28 cellular contexts compared by ENCODE assay signal in genomic region chr22:20626811-20627210, GRCh38.
"Had no signal": no experiment of that assay in that cellular context is flagged by ENCODE, and none has a peak within 500 bp of the region (broad histone marks: within the 10 kb centered on the region; RNA-seq: fewer than 3 reads in every experiment).

No MANE protein-coding gene starts in this region.

- H3K27me3 ChIP-seq: colonic mucosa, dorsolateral prefrontal cortex, esophagus muscularis mucosa, esophagus squamous epithelium, gastrocnemius medialis, gastroesophageal sphincter, heart left ventricle had no signal

- H3K4me3 ChIP-seq: colonic mucosa, coronary artery, dorsolateral prefrontal cortex, esophagus muscularis mucosa, esophagus squamous epithelium, gastrocnemius medialis, gastroesophageal sphincter, heart left ventricle, heart right ventricle had no signal

- H3K27ac ChIP-seq: colonic mucosa, coronary artery, dorsolateral prefrontal cortex, epithelial cell of prostate, esophagus muscularis mucosa, esophagus squamous epithelium, foreskin keratinocyte, gastrocnemius medialis, gastroesophageal sphincter, heart left ventricle, heart right ventricle had no signal

- ATAC-seq: effector memory CD8-positive, alpha-beta T cell; esophagus mucosa; foreskin keratinocyte; gastrocnemius medialis; gastroesophageal sphincter; heart left ventricle; heart right ventricle had no signal

- H3K4me1 ChIP-seq: colonic mucosa, esophagus muscularis mucosa, esophagus squamous epithelium, foreskin keratinocyte, gastrocnemius medialis, gastroesophageal sphincter, heart left ventricle, heart right ventricle had no signal

- FAIRE-seq: colon, endometrium, endothelial cell of umbilical vein, frontal cortex had no signal

- DNase-seq: colonic mucosa; cortex of kidney; dermis blood vessel endothelial cell; dorsolateral prefrontal cortex; effector CD4-positive, alpha-beta T cell; effector CD8-positive, alpha-beta T cell; effector memory CD4-positive, alpha-beta T cell; effector memory CD8-positive, alpha-beta T cell; endodermal cell; erythroblast; esophagus squamous epithelium; foreskin fibroblast; foreskin keratinocyte; foreskin melanocyte; gastrocnemius medialis; glutamatergic neuron; head of caudate nucleus; heart left ventricle; heart right ventricle had no signal

- H3K9me3 ChIP-seq: colonic mucosa, esophagus muscularis mucosa, esophagus squamous epithelium, gastrocnemius medialis, gastroesophageal sphincter, heart left ventricle, heart right ventricle had no signal

- H3K36me3 ChIP-seq: colonic mucosa, esophagus muscularis mucosa, esophagus squamous epithelium, gastrocnemius medialis, gastroesophageal sphincter, heart left ventricle, heart right ventricle had no signal
